In the genomic region with DNA sequence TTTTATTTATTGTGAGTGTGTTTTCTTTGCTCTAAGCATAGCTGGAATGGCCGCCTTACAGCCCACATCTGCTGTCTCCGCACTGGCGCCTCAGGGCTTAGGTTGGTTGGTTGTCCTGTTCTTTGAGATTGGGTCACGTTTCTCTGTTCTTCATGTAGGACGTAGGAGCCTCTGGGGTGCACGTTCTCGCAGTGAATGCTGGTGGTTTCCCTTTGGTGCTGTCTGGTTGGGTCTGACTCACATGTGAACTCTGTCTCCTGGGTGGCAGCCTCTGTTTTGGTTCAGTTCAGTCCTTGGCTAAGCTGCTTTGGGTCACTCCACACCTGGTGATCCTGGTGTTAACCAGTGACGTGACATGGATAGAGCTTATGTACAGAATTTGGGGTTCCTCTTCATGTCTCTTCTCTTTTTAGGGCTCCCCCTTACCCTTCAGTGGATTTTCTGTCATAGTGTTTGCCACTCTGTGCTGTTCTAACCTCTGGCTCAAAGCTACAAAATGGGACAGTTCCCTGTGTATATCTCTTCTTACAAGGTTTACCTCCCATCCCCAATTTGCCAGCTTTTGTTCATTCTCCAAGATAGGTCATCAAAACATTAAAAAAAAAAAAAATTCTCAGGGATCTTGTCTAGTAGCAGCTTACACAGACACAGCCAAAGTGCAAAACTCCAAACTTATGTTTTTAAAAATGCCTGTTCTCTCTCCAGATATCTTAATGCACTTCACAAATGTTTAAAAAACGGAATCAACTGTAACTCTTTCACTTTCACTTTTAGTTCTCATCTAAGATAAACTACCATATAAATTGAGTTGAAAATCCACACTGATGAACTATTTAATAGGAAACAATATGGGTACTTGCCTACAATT, we compare ENCODE assay signal across 9 cellular contexts. TPM values are rescaled to one million over a fixed set of nuclear protein-coding genes. Genes with fewer than 3 reads are reported as not detected.
A peak's percentile ranks its signal among the peaks of the same experiment; 100 is the strongest.
DNase-seq lines count a peak whose midpoint lies in the region; ATAC-seq, FAIRE-seq and TF ChIP-seq lines count a peak whose summit lies in the region.
"Had no signal": no experiment of that assay in that cellular context is flagged by ENCODE, and none has a peak within 500 bp of the region (broad histone marks: within the 10 kb centered on the region; RNA-seq: fewer than 3 reads in every experiment).

No MANE protein-coding gene starts in this region.

- H3K4me2 ChIP-seq in MM.1S (ENCODE audit: low read depth, low read length): peak overlapping the region; percentile 81
- peak overlapping the region; percentile 25 for H3K4me2 ChIP-seq in hepatocyte

- H3K9ac ChIP-seq in MM.1S (ENCODE audit: low read length): peak overlapping the region; percentile 42; the same call in 1 of the 2 replicates

- peak; percentile 99 for ATAC-seq in GM21529 (IDR thresholded peaks at IDR 0.05; ENCODE audit: unreplicated experiment)

- peak overlapping the region; percentile 53; the same call in 1 of the 2 replicates for H3K27ac ChIP-seq in MM.1S (ENCODE audit: low read length)
- no peak overlapping the region for H3K27ac ChIP-seq in hepatocyte

- H3K9me3 ChIP-seq in MM.1S (replicated peaks; ENCODE audit: insufficient read depth, low read length) (no peaks in the 10 kb centered on the region), hepatocyte (ENCODE audit: low read depth) (no peaks in the 10 kb centered on the region)

- no peaks in the 10 kb centered on the region for H4K20me1 ChIP-seq in MM.1S (ENCODE audit: insufficient read depth, low read length)
- H4K20me1 ChIP-seq in hepatocyte (ENCODE audit: insufficient read depth, poor library complexity, severe bottlenecking): no peaks in the 10 kb centered on the region

- no peaks in the 10 kb centered on the region for H3K79me2 ChIP-seq in MM.1S (ENCODE audit: low read length)
- no peaks in the 10 kb centered on the region for H3K79me2 ChIP-seq in hepatocyte

- DNase-seq in D341Med (ENCODE audit: low spot score) (peak; percentile 3), MM.1S (peak; percentile 62), activated T-helper 1 cell treated with Interleukin-2 at 50 U/mL for 16 hours (ENCODE audit: low read depth) (peak; percentile 49), hepatocyte (ENCODE audit: low spot score) (no peak), H54 (ENCODE audit: insufficient read length, low spot score) (no peak), pons (ENCODE audit: low spot score) (no peak)
- DNase-seq in stimulated activated CD8-positive, alpha-beta memory T cell treated with anti-CD3 and anti-CD28 coated beads, Interleukin-15, amount 100 ng/mL, for 4 hours (ENCODE audit: low read depth in 2 of 2): peak; percentile 46 to 53

- TF ChIP-seq CTCF in MM.1S (IDR thresholded peaks at IDR 0.05; ENCODE audit: low read length) (no peak), hepatocyte (IDR thresholded peaks at IDR 0.05; ENCODE audit: poor library complexity) (no peak)

- no peak for FAIRE-seq in H54 (lab: Jason Lieb, UNC)

- 74% methylated on average over 9 of the region's 9 CpGs for WGBS in hepatocyte (ENCODE audit: low lambda C conversion rate, missing lambda C conversion rate)

- H3K4me3 ChIP-seq in MM.1S (ENCODE audit: low read length) (peak overlapping the region; percentile 55), hepatocyte (no peak overlapping the region)
- H3K4me3 ChIP-seq: HAP-1 had no signal

- H2AFZ ChIP-seq in MM.1S (ENCODE audit: low read length): peak overlapping the region; percentile 77
- no peak overlapping the region for H2AFZ ChIP-seq in hepatocyte

- H3F3A ChIP-seq in MM.1S (ENCODE audit: insufficient read depth, low read length): peaks cover 17% of the 10 kb centered on the region

- peaks cover 4% of the 10 kb centered on the region; the same call in 1 of the 2 replicates for H3K4me1 ChIP-seq in MM.1S (ENCODE audit: low read length)
- peaks cover 2% of the 10 kb centered on the region for H3K4me1 ChIP-seq in hepatocyte (ENCODE audit: insufficient read depth)
- H3K4me1 ChIP-seq: HAP-1 had no signal

- H3K36me3 ChIP-seq in MM.1S (replicated peaks; ENCODE audit: insufficient read depth, low read length) (no peaks in the 10 kb centered on the region), hepatocyte (replicated peaks; ENCODE audit: insufficient read depth, low read depth) (no peaks in the 10 kb centered on the region)
- H3K36me3 ChIP-seq: HAP-1 had no signal

- no peaks in the 10 kb centered on the region for H3K9me2 ChIP-seq in MM.1S (replicated peaks; ENCODE audit: insufficient read depth, low read length)
- no peaks in the 10 kb centered on the region for H3K9me2 ChIP-seq in hepatocyte (replicated peaks; ENCODE audit: insufficient read depth)

- no peaks in the 10 kb centered on the region for H3K27me3 ChIP-seq in MM.1S (replicated peaks; ENCODE audit: insufficient read depth, low read length)
- H3K27me3 ChIP-seq in hepatocyte: no peaks in the 10 kb centered on the region

- TF ChIP-seq POLR2A in H54 (IDR thresholded peaks at IDR 0.05; ENCODE audit: low read depth, low read length): no peak

RNA-seq across cellular contexts. Expression of gene LPCAT1, which starts 12.8 kb away (rescaled TPM):
- 44.1 and 46.7 TPM in 2 replicates for total RNA-seq in hepatocyte
- 56.0 and 75.7 TPM in 2 replicates for polyA plus RNA-seq in hepatocyte

Comparison
In these comparisons a context has a peak if more than half of its experiments do, and no peak if none do; other contexts are left out.
1. DNase-seq: peak in D341Med (single experiment), MM.1S (single experiment), activated T-helper 1 cell treated with Interleukin-2 at 50 U/mL for 16 hours (single experiment) and stimulated activated CD8-positive, alpha-beta memory T cell treated with anti-CD3 and anti-CD28 coated beads, Interleukin-15, amount 100 ng/mL, for 4 hours (2 of 2); none in hepatocyte (single experiment), H54 (single experiment) and pons (single experiment).